17 cellular contexts compared by ENCODE assay signal in genomic region chr22:21683401-21683811, GRCh38. TPM values are rescaled to one million over a fixed set of nuclear protein-coding genes. Genes with fewer than 3 reads are reported as not detected.
DNase-seq lines count a peak whose midpoint lies in the region; ATAC-seq lines count a peak whose summit lies in the region.
"Had no signal": no experiment of that assay in that cellular context is flagged by ENCODE, and none has a peak within 500 bp of the region (broad histone marks: within the 10 kb centered on the region; RNA-seq: fewer than 3 reads in every experiment).

No MANE protein-coding gene starts in this region.

- no peak overlapping the region for H3K4me2 ChIP-seq in neuronal stem cell (ENCODE audit: insufficient read depth, low read length, poor library complexity, severe bottlenecking)
- H3K4me2 ChIP-seq: A549 had no signal

- peak overlapping the region; percentile 85 for H3K23ac ChIP-seq in neuronal stem cell (ENCODE audit: low read depth, low read length, poor library complexity)

- H3K79me1 ChIP-seq in neuronal stem cell (ENCODE audit: low read depth, low read length): peaks cover 3% of the 10 kb centered on the region

- H2AK5ac ChIP-seq in neuronal stem cell (ENCODE audit: low read depth, low read length): no peak overlapping the region

- no peak for ATAC-seq in central memory CD8-positive, alpha-beta T cell (replicated peaks; ENCODE audit: extremely low read depth, poor library complexity, severe bottlenecking)
- no peak for ATAC-seq in GM18858 (IDR thresholded peaks at IDR 0.05; ENCODE audit: unreplicated experiment)
- ATAC-seq: A549; CD8-positive, alpha-beta T cell had no signal

- H3K27me3 ChIP-seq in neuronal stem cell (ENCODE audit: control insufficient read depth in 3 of 3, insufficient read depth in 3 of 3, low read depth in 1 of 3, low read length in 3 of 3): no peaks in the 10 kb centered on the region
- H3K27me3 ChIP-seq: BE2C had no signal

- H2BK15ac ChIP-seq in neuronal stem cell (ENCODE audit: low read length): no peak overlapping the region

- H3K14ac ChIP-seq in neuronal stem cell (ENCODE audit: low read length): no peak overlapping the region

- H2AFZ ChIP-seq in neuronal stem cell (ENCODE audit: low read length): no peak overlapping the region

- CTCF ChIA-PET in activated naive CD4-positive, alpha-beta T cell treated with anti-CD3 and anti-CD28 coated beads, Interleukin-2, amount 10 ng/mL, durations not matched to agents 7 days and 5 days (lab: Charles Lee): interaction anchor here (0.7 kb wide), 1 partner anchor 825 kb away, joined by 3 read pairs; the partner anchor contains the start of gene ZNF280B
- CTCF ChIA-PET in activated naive CD4-positive, alpha-beta T cell treated with anti-CD3 and anti-CD28 coated beads for 36 hours (lab: Charles Lee): no interaction called here

- no peaks in the 10 kb centered on the region for H3K9me3 Mint-ChIP-seq in activated naive CD4-positive, alpha-beta T cell treated with anti-CD3 and anti-CD28 coated beads, Interleukin-2, amount 10 ng/mL, durations not matched to agents 7 days and 5 days
- H3K9me3 Mint-ChIP-seq in activated naive CD4-positive, alpha-beta T cell treated with anti-CD3 and anti-CD28 coated beads for 36 hours: no peaks in the 10 kb centered on the region
- H3K9me3 Mint-ChIP-seq in central memory CD8-positive, alpha-beta T cell: no peaks in the 10 kb centered on the region
- H3K9me3 Mint-ChIP-seq: CD14-positive monocyte; CD8-positive, alpha-beta T cell; HFFc6 had no signal

- H2BK5ac ChIP-seq in neuronal stem cell (ENCODE audit: low read length): peak overlapping the region; percentile 78

- H3K27me3 Mint-ChIP-seq in activated naive CD4-positive, alpha-beta T cell treated with anti-CD3 and anti-CD28 coated beads, Interleukin-2, amount 10 ng/mL, durations not matched to agents 7 days and 5 days: no peaks in the 10 kb centered on the region
- no peaks in the 10 kb centered on the region for H3K27me3 Mint-ChIP-seq in activated naive CD4-positive, alpha-beta T cell treated with anti-CD3 and anti-CD28 coated beads for 36 hours (ENCODE audit: low read depth)
- no peaks in the 10 kb centered on the region for H3K27me3 Mint-ChIP-seq in central memory CD8-positive, alpha-beta T cell

- H3K27ac Mint-ChIP-seq in activated naive CD4-positive, alpha-beta T cell treated with anti-CD3 and anti-CD28 coated beads, Interleukin-2, amount 10 ng/mL, durations not matched to agents 7 days and 5 days: no peak overlapping the region
- no peak overlapping the region for H3K27ac Mint-ChIP-seq in activated naive CD4-positive, alpha-beta T cell treated with anti-CD3 and anti-CD28 coated beads for 36 hours
- peak overlapping the region; percentile 13 for H3K27ac Mint-ChIP-seq in central memory CD8-positive, alpha-beta T cell (ENCODE audit: low read depth)
- H3K27ac Mint-ChIP-seq: CD14-positive monocyte; CD8-positive, alpha-beta T cell; HFFc6 had no signal

- H3K9ac ChIP-seq in neuronal stem cell (ENCODE audit: low read depth, low read length, poor library complexity): no peak overlapping the region

- H3K36me3 ChIP-seq in neuronal stem cell (replicated peaks in 1 of 2; ENCODE audit: control insufficient read depth in 2 of 2, insufficient read depth in 2 of 2, low read length in 2 of 2): peaks cover 20 to 65% of the 10 kb centered on the region in 2 donors

- peaks cover 26% of the 10 kb centered on the region for H3K36me3 Mint-ChIP-seq in activated naive CD4-positive, alpha-beta T cell treated with anti-CD3 and anti-CD28 coated beads, Interleukin-2, amount 10 ng/mL, durations not matched to agents 7 days and 5 days
- peaks cover 7% of the 10 kb centered on the region for H3K36me3 Mint-ChIP-seq in activated naive CD4-positive, alpha-beta T cell treated with anti-CD3 and anti-CD28 coated beads for 36 hours (ENCODE audit: low read depth)
- H3K36me3 Mint-ChIP-seq in central memory CD8-positive, alpha-beta T cell (ENCODE audit: insufficient read depth): peaks cover 29% of the 10 kb centered on the region

- intact Hi-C loops in activated naive CD4-positive, alpha-beta T cell treated with anti-CD3 and anti-CD28 coated beads for 36 hours (cut with micrococcal nuclease): no loop called here

- H3K4ac ChIP-seq in neuronal stem cell (ENCODE audit: low read length): no peak overlapping the region

- H3K4me3 ChIP-seq in neuronal stem cell (ENCODE audit: low read length in 2 of 2): peak overlapping the region in 1 of 2 donors; percentile 23
- H3K4me3 ChIP-seq: A549 had no signal

- no peak overlapping the region for H3K18ac ChIP-seq in neuronal stem cell (ENCODE audit: low read length)

- no peak overlapping the region for H2BK12ac ChIP-seq in neuronal stem cell (ENCODE audit: low read length)

- no CpG with 5 or more reads among the region's 7 CpGs for WGBS in neuronal stem cell (ENCODE audit: extremely low coverage in 2 of 2, insufficient read length in 2 of 2, insufficient replicate concordance in 1 of 2), 2 donors

- no peak overlapping the region for H2BK120ac ChIP-seq in neuronal stem cell (ENCODE audit: low read depth, low read length)

- H3K4me1 ChIP-seq in neuronal stem cell (ENCODE audit: control insufficient read depth in 2 of 2, insufficient read depth in 1 of 2, low read depth in 1 of 2, low read length in 2 of 2): peaks cover 0 to 2% of the 10 kb centered on the region in 2 donors
- H3K4me1 ChIP-seq: A549, BE2C had no signal

- no peaks in the 10 kb centered on the region for H3K4me1 Mint-ChIP-seq in activated naive CD4-positive, alpha-beta T cell treated with anti-CD3 and anti-CD28 coated beads, Interleukin-2, amount 10 ng/mL, durations not matched to agents 7 days and 5 days
- no peaks in the 10 kb centered on the region for H3K4me1 Mint-ChIP-seq in activated naive CD4-positive, alpha-beta T cell treated with anti-CD3 and anti-CD28 coated beads for 36 hours (ENCODE audit: low read depth)
- H3K4me1 Mint-ChIP-seq in central memory CD8-positive, alpha-beta T cell: no peaks in the 10 kb centered on the region
- H3K4me1 Mint-ChIP-seq: CD14-positive monocyte had no signal

- no peaks in the 10 kb centered on the region for H3K9me3 ChIP-seq in neuronal stem cell (replicated peaks in 1 of 2; ENCODE audit: control insufficient read depth in 2 of 2, insufficient read depth in 1 of 2, low read depth in 1 of 2, low read length in 2 of 2)
- H3K9me3 ChIP-seq: A549, BE2C had no signal

- no peak overlapping the region for H3K4me3 Mint-ChIP-seq in activated naive CD4-positive, alpha-beta T cell treated with anti-CD3 and anti-CD28 coated beads, Interleukin-2, amount 10 ng/mL, durations not matched to agents 7 days and 5 days
- no peak overlapping the region for H3K4me3 Mint-ChIP-seq in activated naive CD4-positive, alpha-beta T cell treated with anti-CD3 and anti-CD28 coated beads for 36 hours
- H3K4me3 Mint-ChIP-seq in central memory CD8-positive, alpha-beta T cell: no peak overlapping the region
- H3K4me3 Mint-ChIP-seq: CD14-positive monocyte; CD8-positive, alpha-beta T cell; HFFc6 had no signal

- peak; percentile 10 for DNase-seq in activated naive CD4-positive, alpha-beta T cell treated with anti-CD3 and anti-CD28 coated beads, Interleukin-2, amount 10 ng/mL, durations not matched to agents 7 days and 5 days
- DNase-seq in activated naive CD4-positive, alpha-beta T cell treated with anti-CD3 and anti-CD28 coated beads for 36 hours: no peak
- DNase-seq in central memory CD8-positive, alpha-beta T cell (ENCODE audit: low spot score in 2 of 2): no peak
- no peak for DNase-seq in neuronal stem cell (ENCODE audit: low spot score)
- DNase-seq in NCI-H345 (lab: John Stamatoyannopoulos, UW): no peak
- no peak for DNase-seq in activated CD4-positive, alpha-beta T cell treated with anti-CD3 and anti-CD28 coated beads, Interleukin-2, amount 50 U/mL, for 4 hours
- DNase-seq: BE2C; CD8-positive, alpha-beta T cell; COR-L47; DND-41; GDM1; HCEC 1CT; HFFc6 had no signal

- H4K8ac ChIP-seq in neuronal stem cell (ENCODE audit: low read depth, low read length): no peak overlapping the region

- H3K27ac ChIP-seq in neuronal stem cell (replicated peaks; ENCODE audit: low read length): no peak overlapping the region
- H3K27ac ChIP-seq: A549 had no signal

- H4K91ac ChIP-seq in neuronal stem cell (ENCODE audit: low read depth, low read length, poor library complexity): no peak overlapping the region

RNA-seq across cellular contexts. Expression of gene PPIL2, which starts 17.6 kb away (rescaled TPM):
- total RNA-seq in activated naive CD4-positive, alpha-beta T cell treated with anti-CD3 and anti-CD28 coated beads for 36 hours: 10 to 100 TPM; 40.9 to 42.3 TPM
- 23.0 TPM for polyA plus RNA-seq in neuronal stem cell (2013, experiment 1 of 2)
- 23.7 TPM for polyA plus RNA-seq in neuronal stem cell (2013, experiment 2 of 2)

RNA-seq across cellular contexts. Expression of gene SDF2L1, which starts 41.3 kb away (rescaled TPM):
- 10 to 100 TPM; 21.7 to 22.3 TPM for total RNA-seq in activated naive CD4-positive, alpha-beta T cell treated with anti-CD3 and anti-CD28 coated beads for 36 hours
- polyA plus RNA-seq in neuronal stem cell (2013, experiment 1 of 2): 9.6 TPM
- 9.4 TPM for polyA plus RNA-seq in neuronal stem cell (2013, experiment 2 of 2)

RNA-seq across cellular contexts. Expression of gene CCDC116, which starts 50.8 kb away (rescaled TPM):
- total RNA-seq in activated naive CD4-positive, alpha-beta T cell treated with anti-CD3 and anti-CD28 coated beads for 36 hours: under 1 TPM; 0.19 to 0.30 TPM
- 0.10 TPM for polyA plus RNA-seq in neuronal stem cell (2013, experiment 1 of 2)
- 0.18 TPM for polyA plus RNA-seq in neuronal stem cell (2013, experiment 2 of 2)
- total RNA-seq: HT1080 had no signal
- polyA plus RNA-seq: CD14-positive monocyte had no signal

RNA-seq across cellular contexts. Expression of gene YPEL1, which starts 52.2 kb away (rescaled TPM):
- total RNA-seq in activated naive CD4-positive, alpha-beta T cell treated with anti-CD3 and anti-CD28 coated beads for 36 hours: 1 to 10 TPM in 1 of 2 experiments, under 1 TPM in 1; 0.88 to 1.6 TPM
- polyA plus RNA-seq in neuronal stem cell (2013, experiment 1 of 2): 27.0 TPM
- 27.1 TPM for polyA plus RNA-seq in neuronal stem cell (2013, experiment 2 of 2)

RNA-seq across cellular contexts. Expression of gene YDJC, which starts 53.6 kb away (rescaled TPM):
- 10 to 100 TPM; 50.3 to 53.2 TPM for total RNA-seq in activated naive CD4-positive, alpha-beta T cell treated with anti-CD3 and anti-CD28 coated beads for 36 hours
- 14.9 TPM for polyA plus RNA-seq in neuronal stem cell (2013, experiment 1 of 2)
- polyA plus RNA-seq in neuronal stem cell (2013, experiment 2 of 2): 14.0 TPM
